9 cellular contexts compared by ENCODE assay signal in genomic region chr14:51044961-51045360, GRCh38. TPM values are rescaled to one million over a fixed set of nuclear protein-coding genes. Genes with fewer than 3 reads are reported as not detected.
"Had no signal": no experiment of that assay in that cellular context is flagged by ENCODE, and none has a peak within 500 bp of the region (broad histone marks: within the 10 kb centered on the region; RNA-seq: fewer than 3 reads in every experiment).

No MANE protein-coding gene starts in this region.

- ATAC-seq: HCT116, K562 had no signal

- H3K27ac Mint-ChIP-seq: HFFc6 had no signal

- H3K9me3 ChIP-seq: HAP-1 had no signal

- H3K4me3 Mint-ChIP-seq: HFFc6 had no signal

- H3K4me3 ChIP-seq: HAP-1, K562 had no signal

- H3K9me3 Mint-ChIP-seq: HFFc6 had no signal

- DNase-seq: GOT3, H7, HFFc6, IMR-90, KG1 had no signal

RNA-seq across cellular contexts. Expression of gene TRIM9, which starts 49.9 kb away (rescaled TPM):
- total RNA-seq: HT-29 had no signal
